1 cellular context compared by ENCODE assay signal in genomic region chr9:129058965-129059795, GRCh38.
TF ChIP-seq lines count a peak whose summit lies in the region.

No MANE protein-coding gene starts in this region.

TF ChIP-seq in GM12878, 131 proteins besides CTCF, POLR2A, EP300 and RAD21:
- TF ChIP-seq KDM1A (IDR thresholded peaks at IDR 0.05; ENCODE audit: borderline replicate concordance) (no peak), ZBED1 (IDR thresholded peaks at IDR 0.05; ENCODE audit: borderline replicate concordance) (no peak), JUND (IDR thresholded peaks at IDR 0.05; ENCODE audit: low read depth, low read length) (no peak), MEF2B (IDR thresholded peaks at IDR 0.05; ENCODE audit: partially characterized antibody, poor library complexity, severe bottlenecking) (peak; percentile 32)
